In genomic region chr1:51070640-51071039, GRCh38 we compare ENCODE assay signal across 19 cellular contexts. TPM values are rescaled to one million over a fixed set of nuclear protein-coding genes. Genes with fewer than 3 reads are reported as not detected.
DNase-seq lines count a peak whose midpoint lies in the region; FAIRE-seq and TF ChIP-seq lines count a peak whose summit lies in the region.
"Had no signal": no experiment of that assay in that cellular context is flagged by ENCODE, and none has a peak within 500 bp of the region (broad histone marks: within the 10 kb centered on the region; RNA-seq: fewer than 3 reads in every experiment).

No MANE protein-coding gene starts in this region.

- H3K4me1 ChIP-seq in keratinocyte (ENCODE audit: control insufficient read depth, extremely low read depth, insufficient read depth, low read length) (peaks cover 28% of the 10 kb centered on the region), ovary (ENCODE audit: insufficient read depth) (no peaks in the 10 kb centered on the region)
- H3K4me1 ChIP-seq: tibial nerve had no signal

- peak overlapping the region; percentile 52 for H3K4me2 ChIP-seq in keratinocyte (ENCODE audit: control insufficient read depth, extremely low read depth, insufficient read depth, low read depth, low read length)

- peak; percentile 36 for FAIRE-seq in keratinocyte (lab: Jason Lieb, UNC)

- H3K4me3 ChIP-seq in astrocyte of the spinal cord (ENCODE audit: low read depth, low read length) (no peak overlapping the region), keratinocyte (ENCODE audit: control insufficient read depth in 2 of 3, extremely low read depth in 1 of 3, insufficient read depth in 2 of 3, low read depth in 1 of 3, low read length in 3 of 3) (peak overlapping the region in 1 of 3 experiments; percentile 27), ovary (no peak overlapping the region)
- H3K4me3 ChIP-seq: tibial nerve had no signal

- peak; percentile 56 for DNase-seq in AG20443 (ENCODE audit: low spot score)
- DNase-seq in HS-5 (ENCODE audit: low read depth), result peak; percentile 87
- DNase-seq in astrocyte of the spinal cord (ENCODE audit: low read depth, low spot score), result peak; percentile 43
- DNase-seq in keratinocyte (ENCODE audit: low read depth, low spot score), result peak; percentile 38
- DNase-seq in inferior parietal cortex (ENCODE audit: extremely low spot score), result no peak
- no peak for DNase-seq in HT-29 (ENCODE audit: low spot score)
- DNase-seq in 8988T, result no peak
- DNase-seq in ovary, result no peak
- DNase-seq: activated CD4-positive, alpha-beta T cell treated with anti-CD3 and anti-CD28 coated beads, Interleukin-2, amount 50 U/mL, for 48 hours; activated T-cell treated with anti-CD3 and anti-CD28 coated beads, Interleukin-2, amount 50 U/mL, for 24 hours; CD4-positive, CD25-positive, alpha-beta regulatory T cell; posterior cingulate gyrus; RPMI8226 had no signal

- 42 to 63% (median 44%) methylated on average over 1 of the region's 1 CpG for WGBS in ovary, 3 donors

- TF ChIP-seq EP300 in ovary (IDR thresholded peaks at IDR 0.05), result no peak

- intact Hi-C loops in ovary (cut with DNase I), result no loop called here

- no peaks in the 10 kb centered on the region for H3K9me1 ChIP-seq in keratinocyte (ENCODE audit: control insufficient read depth, extremely low read depth, insufficient read depth, low read length)

- TF ChIP-seq CTCF in astrocyte of the spinal cord (IDR thresholded peaks at IDR 0.05; ENCODE audit: low read depth, low read length) (no peak), keratinocyte (optimal IDR thresholded peaks at IDR 0.05 in 1 of 3, IDR thresholded peaks at IDR 0.05 in 1 of 3, conservative IDR thresholded peaks at IDR 0.05 in 1 of 3; ENCODE audit: extremely low read depth in 1 of 3, insufficient read depth in 2 of 3, low read length in 3 of 3) (no peak), ovary (IDR thresholded peaks at IDR 0.05) (no peak)

- no peak overlapping the region for H3K27ac ChIP-seq in keratinocyte (ENCODE audit: control insufficient read depth, insufficient read depth, low read length)
- H3K27ac ChIP-seq in ovary, result no peak overlapping the region
- H3K27ac ChIP-seq: tibial nerve, VCaP had no signal

- in situ Hi-C loops in astrocyte of the spinal cord (cut with HindIII; ENCODE audit: low sequenced_read_pairs), result no loop called here

- H3K36me3 ChIP-seq in keratinocyte (ENCODE audit: control insufficient read depth in 2 of 2, extremely low read depth in 1 of 2, insufficient read depth in 2 of 2, low read length in 2 of 2), result no peaks in the 10 kb centered on the region
- H3K36me3 ChIP-seq in ovary, result no peaks in the 10 kb centered on the region
- H3K36me3 ChIP-seq: tibial nerve had no signal

- H3K9me3 ChIP-seq in keratinocyte (ENCODE audit: control insufficient read depth, low read depth, low read length), result no peaks in the 10 kb centered on the region
- no peaks in the 10 kb centered on the region for H3K9me3 ChIP-seq in ovary
- H3K9me3 ChIP-seq: tibial nerve had no signal

- no peaks in the 10 kb centered on the region for H3K79me2 ChIP-seq in keratinocyte (ENCODE audit: control insufficient read depth, insufficient read depth, low read length)

- H4K20me1 ChIP-seq in keratinocyte (ENCODE audit: control insufficient read depth, extremely low read depth, insufficient read depth, low read length), result no peaks in the 10 kb centered on the region

- H3K27me3 ChIP-seq in keratinocyte (ENCODE audit: control insufficient read depth, extremely low read depth, insufficient read depth, low read length), result no peaks in the 10 kb centered on the region
- H3K27me3 ChIP-seq in ovary, result no peaks in the 10 kb centered on the region
- H3K27me3 ChIP-seq: tibial nerve had no signal

- no peak overlapping the region for H3K9ac ChIP-seq in keratinocyte (ENCODE audit: control insufficient read depth, extremely low read depth, insufficient read depth, low read length)

- no peak for TF ChIP-seq POLR2A in ovary (IDR thresholded peaks at IDR 0.05)

- dilution Hi-C loops in keratinocyte (cut with MboI; ENCODE audit: extremely low pct_ligation_motif_present, low sequenced_read_pairs), result no loop called here

- H2AFZ ChIP-seq in keratinocyte (ENCODE audit: control insufficient read depth, low read length), result no peak overlapping the region

RNA-seq across cellular contexts. Expression of gene C1orf185, which starts 31.4 kb away (rescaled TPM):
- not detected in 3 replicates for polyA plus RNA-seq in keratinocyte
- polyA plus RNA-seq in keratinocyte (2011; ENCODE audit: low read depth), result not detected
- polyA plus RNA-seq in keratinocyte (2011; cell fraction: cytosol; rRNA removed), result not detected in 2 replicates
- not detected in 2 replicates for polyA plus RNA-seq in keratinocyte (2011; cell fraction: nucleus; rRNA removed)
- polyA plus RNA-seq in keratinocyte (2012; ENCODE audit: low replicate concordance), result not detected in 2 replicates
- polyA minus RNA-seq in keratinocyte, result not detected in 3 replicates
- not detected for polyA minus RNA-seq in keratinocyte (2011; cell fraction: cytosol; rRNA and poly(A)+ RNA removed)
- not detected in 2 replicates for polyA minus RNA-seq in keratinocyte (2011; cell fraction: nucleus; rRNA and poly(A)+ RNA removed)
- not detected in 2 replicates for total RNA-seq in HT-29 (2014; rRNA removed; shearing (Covaris generic))
- not detected for total RNA-seq in ovary
- polyA plus RNA-seq in ovary, result not detected
- total RNA-seq: CD4-positive, CD25-positive, alpha-beta regulatory T cell; Daoy; fibroblast of lung; liver; myocyte; tibial nerve had no signal
- polyA plus RNA-seq: CD4-positive, CD25-positive, alpha-beta regulatory T cell; fibroblast of lung; liver had no signal

Comparison
In these comparisons a context has a peak if more than half of its experiments do, and no peak if none do; other contexts are left out.
1. DNase-seq: peak in AG20443 (single experiment), HS-5 (single experiment), astrocyte of the spinal cord (single experiment) and keratinocyte (single experiment); none in inferior parietal cortex (single experiment), HT-29 (single experiment), 8988T (single experiment) and ovary (0 of 5).